1 cellular context compared by ENCODE assay signal in genomic region chr3:52451237-52452083, GRCh38.
TF ChIP-seq lines count a peak whose summit lies in the region.

No MANE protein-coding gene starts in this region.

TF ChIP-seq in K562, 482 proteins besides CTCF, POLR2A, EP300 and RAD21:
- TF ChIP-seq USF2 (CRISPR knock-in tag; IDR thresholded peaks at IDR 0.05): peak; percentile 72
- TF ChIP-seq TOE1 (IDR thresholded peaks at IDR 0.05; ENCODE audit: borderline replicate concordance): peak; percentile 43; the same call in 1 of the 2 replicates
- TF ChIP-seq TOE1 (CRISPR knock-in tag; IDR thresholded peaks at IDR 0.05; ENCODE audit: borderline replicate concordance, low read depth): no peak
- TF ChIP-seq MAX (CRISPR knock-in tag; IDR thresholded peaks at IDR 0.05): 0 out of 2 replicates have a peak, but pooled peaks have one; percentile 26
- TF ChIP-seq HIVEP1 (CRISPR knock-in tag; IDR thresholded peaks at IDR 0.05): no peak
- TF ChIP-seq RAD51 (IDR thresholded peaks at IDR 0.05; ENCODE audit: borderline replicate concordance, low read depth): peak; percentile 50; the same call in 1 of the 2 replicates
- peak; percentile 38 to 46; a peak in 2 of 4 replicates for TF ChIP-seq KDM1A (IDR thresholded peaks at IDR 0.05)
- TF ChIP-seq NR2C2 (CRISPR knock-in tag; IDR thresholded peaks at IDR 0.05): peak; percentile 95
- peak; percentile 88 for TF ChIP-seq NR2C2 (tag; IDR thresholded peaks at IDR 0.05)
- peak; percentile 46 for TF ChIP-seq BHLHE40 (IDR thresholded peaks at IDR 0.05; ENCODE audit: low read length)
- TF ChIP-seq PHF21A (IDR thresholded peaks at IDR 0.05; ENCODE audit: borderline replicate concordance, low read depth): no peak
- TF ChIP-seq RBM17 (IDR thresholded peaks at IDR 0.05; ENCODE audit: borderline replicate concordance, low read depth, low read length): no peak
- TF ChIP-seq PTRF (tag; IDR thresholded peaks at IDR 0.05): no peak
- TF ChIP-seq CBFA2T2 (conservative IDR thresholded peaks at IDR 0.05): 0 out of 2 replicates have a peak, but pooled peaks have one; percentile 15
- peak; percentile 87 for TF ChIP-seq USF1 (CRISPR knock-in tag; IDR thresholded peaks at IDR 0.05)
- TF ChIP-seq BCOR (IDR thresholded peaks at IDR 0.05): 0 out of 2 replicates have a peak, but pooled peaks have one; percentile 22
- no peak for TF ChIP-seq TRIM28 (IDR thresholded peaks at IDR 0.05)
- TF ChIP-seq ZBTB7A (IDR thresholded peaks at IDR 0.05; ENCODE audit: borderline replicate concordance, control insufficient read depth, low read depth, low read length): peak; percentile 26; the same call in 1 of the 2 replicates
- no peak for TF ChIP-seq RFX7 (CRISPR knock-in tag; IDR thresholded peaks at IDR 0.05)
- TF ChIP-seq NR2C1 (IDR thresholded peaks at IDR 0.05): peak; percentile 95
- TF ChIP-seq NR2C1 (tag; IDR thresholded peaks at IDR 0.05): peak; percentile 95
- no peak for TF ChIP-seq ATF7 (IDR thresholded peaks at IDR 0.05)
- no peak for TF ChIP-seq IRF9 (tag; IDR thresholded peaks at IDR 0.05)
- peak; percentile 34 for TF ChIP-seq ZBTB33 (CRISPR knock-in tag; IDR thresholded peaks at IDR 0.05)
